Comparison of ENCODE assay signal across 8 cellular contexts in genomic region chr16:75402821-75403475, GRCh38. TPM values are rescaled to one million over a fixed set of nuclear protein-coding genes. Genes with fewer than 3 reads are reported as not detected.
DNase-seq lines count a peak whose midpoint lies in the region; ATAC-seq, FAIRE-seq and TF ChIP-seq lines count a peak whose summit lies in the region.

No MANE protein-coding gene starts in this region.

- no peak overlapping the region for H3K9ac ChIP-seq in kidney (ENCODE audit: low read length in 2 of 2)

- ATAC-seq in upper lobe of left lung (ENCODE audit: low FRiP score in 2 of 2) (peak in 1 of 2 donors; percentile 82), HG03432 (IDR thresholded peaks at IDR 0.05; ENCODE audit: unreplicated experiment) (no peak)

- TF ChIP-seq CTCF in kidney (IDR thresholded peaks at IDR 0.05; ENCODE audit: borderline replicate concordance, extremely low read depth, insufficient read depth) (peak; percentile 56), upper lobe of left lung (IDR thresholded peaks at IDR 0.05) (peak; percentile 47 to 65 (median 56))

- intact Hi-C loops in kidney (cut with DNase I), result no loop called here

- H3K4me1 ChIP-seq in kidney (ENCODE audit: control insufficient read depth in 1 of 2, insufficient read depth in 1 of 2, low read depth in 1 of 2, low read length in 2 of 2), result peaks cover 7 to 11% of the 10 kb centered on the region in 2 donors
- H3K4me1 ChIP-seq in upper lobe of left lung, result peaks cover 10 to 12% (median 11%) of the 10 kb centered on the region in 4 donors

- no peaks in the 10 kb centered on the region for H3K9me3 ChIP-seq in kidney (ENCODE audit: control insufficient read depth in 1 of 2, low read length in 2 of 2)
- H3K9me3 ChIP-seq in upper lobe of left lung, result no peaks in the 10 kb centered on the region

- DNase-seq in SKM-1 treated with dmso at 0.1 percent for 144 hours (lab: John Stamatoyannopoulos, UW; ENCODE audit: unreplicated experiment) (peak; percentile 10), SKM-1 (lab: John Stamatoyannopoulos, UW; ENCODE audit: unreplicated experiment) (no peak), Kasumi-1 (lab: John Stamatoyannopoulos, UW) (peak; percentile 65 to 83), astrocyte of the hippocampus (ENCODE audit: low read depth, low spot score) (peak; percentile 54), kidney (no peak), upper lobe of left lung (no peak), NCI-H2081 (lab: John Stamatoyannopoulos, UW) (no peak)

- H3K4me3 ChIP-seq in kidney (ENCODE audit: low read length in 2 of 2), result no peak overlapping the region
- H3K4me3 ChIP-seq in upper lobe of left lung, result no peak overlapping the region

- H3K27ac ChIP-seq in kidney (ENCODE audit: low read depth in 2 of 2, low read length in 2 of 2) (no peak overlapping the region), upper lobe of left lung (peak overlapping the region in 3 of 4 donors; percentile 37 to 67 (median 44))

- H3K27me3 ChIP-seq in upper lobe of left lung, result no peaks in the 10 kb centered on the region

- peak; percentile 71 for FAIRE-seq in kidney (lab: Jason Lieb, UNC)

- 38% methylated on average over 3 of the region's 3 CpGs for WGBS in upper lobe of left lung, 2 donors

- no peaks in the 10 kb centered on the region for H3K36me3 ChIP-seq in kidney (ENCODE audit: control insufficient read depth in 1 of 2, insufficient read depth in 2 of 2, low read length in 2 of 2)
- H3K36me3 ChIP-seq in upper lobe of left lung, result peaks cover 0 to 20% (median under 1%) of the 10 kb centered on the region in 4 donors

- no peak for TF ChIP-seq EP300 in upper lobe of left lung (IDR thresholded peaks at IDR 0.05)

- no peak for TF ChIP-seq POLR2A in upper lobe of left lung (IDR thresholded peaks at IDR 0.05)

RNA-seq across cellular contexts. Expression of gene CFDP1, which starts 30.4 kb away (rescaled TPM):
- total RNA-seq in kidney, result 53.5 TPM
- polyA plus RNA-seq in kidney (ENCODE audit: insufficient read depth, low read depth, low replicate concordance), result 148 TPM
- 100 to 1,000 TPM in 1 of 6 donors, 10 to 100 TPM in 5; 36.8 to 185 (median 50.6) TPM for total RNA-seq in upper lobe of left lung

Comparison
In these comparisons a context has a peak if more than half of its experiments do, and no peak if none do; other contexts are left out.
1. DNase-seq: peak in SKM-1 treated with dmso at 0.1 percent for 144 hours (single experiment), Kasumi-1 (2 of 2) and astrocyte of the hippocampus (single experiment); none in SKM-1 (single experiment), kidney (single experiment), upper lobe of left lung (0 of 2) and NCI-H2081 (0 of 2).
2. H3K27ac ChIP-seq: peak in upper lobe of left lung (3 of 4); none in kidney (0 of 2).